Comparison of ENCODE assay signal across 23 cellular contexts in the genomic region with DNA sequence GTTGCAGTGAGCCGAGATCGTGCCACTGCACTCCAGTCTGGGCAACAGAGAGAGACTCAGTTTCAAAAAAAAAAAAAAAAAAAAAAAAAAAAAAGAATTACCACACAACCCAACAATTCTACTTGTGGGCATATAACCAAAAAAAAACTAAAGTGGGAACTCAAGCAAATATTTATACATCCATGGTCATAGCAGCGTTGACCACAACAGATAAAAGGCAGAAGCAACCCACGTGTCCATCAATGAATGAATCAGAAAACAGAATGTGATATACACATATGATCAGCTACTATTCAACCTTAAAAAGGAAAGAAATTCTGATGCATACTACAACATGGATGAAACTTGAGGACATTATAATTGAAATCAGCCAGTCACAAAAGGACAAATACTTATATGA.
DNase-seq lines count a peak whose midpoint lies in the region; ATAC-seq and TF ChIP-seq lines count a peak whose summit lies in the region.
"Had no signal": no experiment of that assay in that cellular context is flagged by ENCODE, and none has a peak within 500 bp of the region (broad histone marks: within the 10 kb centered on the region; RNA-seq: fewer than 3 reads in every experiment).

No MANE protein-coding gene starts in this region.

- peak overlapping the region; percentile 81 for H3K27ac ChIP-seq in cardiac muscle cell
- no peak overlapping the region for H3K27ac ChIP-seq in heart right ventricle
- no peak overlapping the region for H3K27ac ChIP-seq in mesenchymal stem cell (ENCODE audit: low read length, poor library complexity, severe bottlenecking)
- H3K27ac ChIP-seq in SJCRH30 = no peak overlapping the region
- H3K27ac ChIP-seq: 22Rv1, BLaER1, C4-2B, GM23248 had no signal

- no peak overlapping the region for H4K8ac ChIP-seq in mesenchymal stem cell (ENCODE audit: low read length)

- H3K36me3 ChIP-seq in cardiac muscle cell (no peaks in the 10 kb centered on the region), heart right ventricle (no peaks in the 10 kb centered on the region), mesenchymal stem cell (ENCODE audit: control insufficient read depth in 1 of 2, insufficient read depth in 2 of 2, low read depth in 1 of 2, low read length in 2 of 2) (no peaks in the 10 kb centered on the region), SJCRH30 (no peaks in the 10 kb centered on the region)
- H3K36me3 ChIP-seq: BLaER1 had no signal

- WGBS in heart right ventricle, 2 donors = 87 to 89% methylated on average over 4 of the region's 4 CpGs
- WGBS in mesenchymal stem cell = 99% methylated on average over 4 of the region's 4 CpGs

- no peak overlapping the region for H3K27ac Mint-ChIP-seq in activated CD4-positive, alpha-beta T cell treated with anti-CD3 and anti-CD28 coated beads, Interleukin-2, amount 10 ng/mL, durations not matched to agents 24 days and 14 days
- H3K27ac Mint-ChIP-seq: B cell; CD8-positive, alpha-beta T cell; H9; HFFc6 had no signal

- no peak overlapping the region for H3K18ac ChIP-seq in mesenchymal stem cell (ENCODE audit: low read depth in 1 of 2, low read length in 2 of 2)

- H3K27me3 ChIP-seq in cardiac muscle cell (no peaks in the 10 kb centered on the region), heart right ventricle (no peaks in the 10 kb centered on the region), mesenchymal stem cell (ENCODE audit: control insufficient read depth in 1 of 2, insufficient read depth in 1 of 2, low read length in 2 of 2) (peaks cover 0 to 9% of the 10 kb centered on the region in 2 experiments), SJCRH30 (no peaks in the 10 kb centered on the region)
- H3K27me3 ChIP-seq: BLaER1 had no signal

- no peaks in the 10 kb centered on the region for H3K27me3 Mint-ChIP-seq in activated CD4-positive, alpha-beta T cell treated with anti-CD3 and anti-CD28 coated beads, Interleukin-2, amount 10 ng/mL, durations not matched to agents 24 days and 14 days
- H3K27me3 Mint-ChIP-seq: CD4-positive, CD25-positive, alpha-beta regulatory T cell had no signal

- no peak overlapping the region for H2AFZ ChIP-seq in mesenchymal stem cell (ENCODE audit: low read depth, low read length)
- H2AFZ ChIP-seq: GM23248 had no signal

- H4K91ac ChIP-seq in mesenchymal stem cell (ENCODE audit: low read length) = no peak overlapping the region

- no peaks in the 10 kb centered on the region for H3K36me3 Mint-ChIP-seq in activated CD4-positive, alpha-beta T cell treated with anti-CD3 and anti-CD28 coated beads, Interleukin-2, amount 10 ng/mL, durations not matched to agents 24 days and 14 days (ENCODE audit: low read depth)
- H3K36me3 Mint-ChIP-seq: CD4-positive, CD25-positive, alpha-beta regulatory T cell; CD8-positive, alpha-beta T cell had no signal

- TF ChIP-seq CTCF in cardiac muscle cell (IDR thresholded peaks at IDR 0.05; ENCODE audit: low read depth, low read length) (no peak), heart right ventricle (IDR thresholded peaks at IDR 0.05) (no peak)

- no peak overlapping the region for H2BK12ac ChIP-seq in mesenchymal stem cell (ENCODE audit: low read length in 2 of 2)

- H3K4me3 ChIP-seq in cardiac muscle cell (no peak overlapping the region), heart right ventricle (no peak overlapping the region), mesenchymal stem cell (ENCODE audit: insufficient read depth in 1 of 2, low read depth in 1 of 2, low read length in 2 of 2) (no peak overlapping the region), SJCRH30 (no peak overlapping the region)
- H3K4me3 ChIP-seq: BLaER1, GM12878, GM23248 had no signal

- DNase-seq in cardiac muscle cell (ENCODE audit: low read depth in 1 of 2, low spot score in 1 of 2) (peak in 1 of 2 donors; percentile 78), heart right ventricle (no peak), amniotic epithelial cell (ENCODE audit: low read depth) (peak; percentile 84), mesenchymal stem cell (peak; percentile 36), SJCRH30 (no peak)
- no peak for DNase-seq in activated CD4-positive, alpha-beta T cell treated with anti-CD3 and anti-CD28 coated beads, Interleukin-2, amount 10 ng/mL, durations not matched to agents 24 days and 14 days
- DNase-seq: Caco-2; CD4-positive, CD25-positive, alpha-beta regulatory T cell; CD8-positive, alpha-beta T cell; DMS 273 treated with DMSO at 0.1 percent for 48 hours; DMS79; EL; GDM1; GM23248; H9; HFFc6 had no signal

- H3K4me1 Mint-ChIP-seq in activated CD4-positive, alpha-beta T cell treated with anti-CD3 and anti-CD28 coated beads, Interleukin-2, amount 10 ng/mL, durations not matched to agents 24 days and 14 days = no peaks in the 10 kb centered on the region
- H3K4me1 Mint-ChIP-seq: B cell had no signal

- H3K23ac ChIP-seq in mesenchymal stem cell (ENCODE audit: low read length in 2 of 2) = no peak overlapping the region

- no peak overlapping the region for H3K4me3 Mint-ChIP-seq in activated CD4-positive, alpha-beta T cell treated with anti-CD3 and anti-CD28 coated beads, Interleukin-2, amount 10 ng/mL, durations not matched to agents 24 days and 14 days
- H3K4me3 Mint-ChIP-seq: B cell; CD4-positive, CD25-positive, alpha-beta regulatory T cell; CD8-positive, alpha-beta T cell; H9; HFFc6 had no signal

- H2AK5ac ChIP-seq in mesenchymal stem cell (ENCODE audit: low read length, severe bottlenecking) = no peak overlapping the region

- H3K9me3 ChIP-seq in cardiac muscle cell (ENCODE audit: low read depth) = no peaks in the 10 kb centered on the region
- no peaks in the 10 kb centered on the region for H3K9me3 ChIP-seq in heart right ventricle
- no peaks in the 10 kb centered on the region for H3K9me3 ChIP-seq in mesenchymal stem cell (ENCODE audit: control insufficient read depth, low read length)
- H3K9me3 ChIP-seq in SJCRH30 (replicated peaks) = no peaks in the 10 kb centered on the region
- H3K9me3 ChIP-seq: BLaER1, Caco-2 had no signal

- no peaks in the 10 kb centered on the region for H3K9me3 Mint-ChIP-seq in activated CD4-positive, alpha-beta T cell treated with anti-CD3 and anti-CD28 coated beads, Interleukin-2, amount 10 ng/mL, durations not matched to agents 24 days and 14 days
- H3K9me3 Mint-ChIP-seq: CD8-positive, alpha-beta T cell; H9; HFFc6 had no signal

- H3K4me1 ChIP-seq in cardiac muscle cell (ENCODE audit: low read depth) (peaks cover 29% of the 10 kb centered on the region), heart right ventricle (peaks cover 0 to 18% (median 0%) of the 10 kb centered on the region in 9 donors), mesenchymal stem cell (ENCODE audit: control insufficient read depth, insufficient read depth, low read depth, low read length) (no peaks in the 10 kb centered on the region), SJCRH30 (no peaks in the 10 kb centered on the region)
- H3K4me1 ChIP-seq: BLaER1 had no signal

- ATAC-seq in heart right ventricle (no peak), HG03520 (IDR thresholded peaks at IDR 0.05; ENCODE audit: unreplicated experiment) (no peak)
- ATAC-seq: CD8-positive, alpha-beta T cell; GM12878; HCT116 had no signal

- no peak overlapping the region for H3K4ac ChIP-seq in mesenchymal stem cell (ENCODE audit: low read depth in 1 of 2, low read length in 2 of 2)

- no peak overlapping the region for H2BK5ac ChIP-seq in mesenchymal stem cell (ENCODE audit: low read depth, low read length, poor library complexity, severe bottlenecking)

- H3K79me1 ChIP-seq in mesenchymal stem cell (replicated peaks; ENCODE audit: low read length, poor library complexity, severe bottlenecking) = no peaks in the 10 kb centered on the region

- no peak overlapping the region for H2BK120ac ChIP-seq in mesenchymal stem cell (ENCODE audit: low read depth, low read length)

- no peak overlapping the region for H2BK15ac ChIP-seq in mesenchymal stem cell (ENCODE audit: low read depth, poor library complexity, severe bottlenecking)

- no peak overlapping the region for H3K14ac ChIP-seq in mesenchymal stem cell (ENCODE audit: low read length in 2 of 2)

- H3K4me2 ChIP-seq in mesenchymal stem cell (ENCODE audit: low read length, poor library complexity, severe bottlenecking) = no peak overlapping the region
- H3K4me2 ChIP-seq: BLaER1 had no signal

- intact Hi-C loops in heart right ventricle (cut with DNase I) = loop anchor here in 3 of 10 donors (5.0 to 10.0 kb wide), 3 partner anchors 184 to 878 kb away; no protein-coding TSS in a partner anchor
- intact Hi-C loops in activated CD4-positive, alpha-beta T cell treated with anti-CD3 and anti-CD28 coated beads, Interleukin-2, amount 10 ng/mL, durations not matched to agents 24 days and 14 days (cut with micrococcal nuclease) = loop anchor here (5.0 kb wide), 1 partner anchor 876 kb away; no protein-coding TSS in a partner anchor

- no peak overlapping the region for H3K9ac ChIP-seq in mesenchymal stem cell (ENCODE audit: low read length)
- H3K9ac ChIP-seq: BLaER1, GM23248 had no signal

Comparison
In these comparisons a context has a peak if more than half of its experiments do, and no peak if none do; other contexts are left out.
1. DNase-seq: peak in amniotic epithelial cell (single experiment) and mesenchymal stem cell (single experiment); none in heart right ventricle (0 of 2), SJCRH30 (0 of 2) and activated CD4-positive, alpha-beta T cell treated with anti-CD3 and anti-CD28 coated beads, Interleukin-2, amount 10 ng/mL, durations not matched to agents 24 days and 14 days (single experiment).